ENCODE assay signal across 16 cellular contexts in genomic region chr11:46299425-46300067, GRCh38. TPM values are rescaled to one million over a fixed set of nuclear protein-coding genes. Genes with fewer than 3 reads are reported as not detected.
DNase-seq lines count a peak whose midpoint lies in the region; ATAC-seq and TF ChIP-seq lines count a peak whose summit lies in the region.
"Had no signal": no experiment of that assay in that cellular context is flagged by ENCODE, and none has a peak within 500 bp of the region (broad histone marks: within the 10 kb centered on the region; RNA-seq: fewer than 3 reads in every experiment).

No MANE protein-coding gene starts in this region.

- peaks cover 22 to 24% of the 10 kb centered on the region in 2 donors for H3K4me1 ChIP-seq in thyroid gland

- H3K9me3 ChIP-seq in thyroid gland = no peaks in the 10 kb centered on the region
- H3K9me3 ChIP-seq: neutrophil had no signal

- DNase-seq in AG04449 (ENCODE audit: low read depth, low spot score) = no peak
- peak; percentile 54 for DNase-seq in H7
- DNase-seq in kidney epithelial cell (ENCODE audit: low read depth) = no peak
- no peak for DNase-seq in activated CD4-positive, alpha-beta T cell treated with anti-CD3 and anti-CD28 coated beads, Interleukin-2, amount 50 U/mL, for 48 hours
- no peak for DNase-seq in activated CD4-positive, alpha-beta T cell treated with anti-CD3 and anti-CD28 coated beads, Interleukin-2, amount 50 U/mL, for 1 hour
- no peak for DNase-seq in thyroid gland
- DNase-seq: activated naive CD4-positive, alpha-beta T cell treated with Interleukin-2 at 50 U/mL for 16 hours; effector CD8-positive, alpha-beta T cell; NCI-H1048; NCI-H2171; stimulated activated naive CD4-positive, alpha-beta T cell had no signal

- CTCF ChIA-PET in AG04449 (lab: Yijun Ruan, JAX) = interaction anchor here (1.0 to 7.3 kb wide), 7 partner anchors 8 to 59 kb away, joined by 3 to 167 read pairs (median 20); no protein-coding TSS in a partner anchor

- TF ChIP-seq POLR2A in thyroid gland (IDR thresholded peaks at IDR 0.05) = no peak

- H3K27me3 ChIP-seq in H7 (ENCODE audit: control insufficient read depth, insufficient read depth, low read length) = no peaks in the 10 kb centered on the region
- H3K27me3 ChIP-seq in kidney epithelial cell (ENCODE audit: control insufficient read depth, insufficient read depth, low read length) = no peaks in the 10 kb centered on the region
- no peaks in the 10 kb centered on the region for H3K27me3 ChIP-seq in thyroid gland

- intact Hi-C loops in thyroid gland (cut with DNase I) = no loop called here

- no peak overlapping the region for H3K27ac ChIP-seq in thyroid gland
- H3K27ac ChIP-seq: neutrophil, VCaP had no signal

- peak overlapping the region; percentile 1; the same call in 1 of the 2 replicates for H3K4me3 ChIP-seq in AG04449 (ENCODE audit: low read depth, low read length)
- H3K4me3 ChIP-seq in H7 (ENCODE audit: insufficient read depth, low read depth, low read length) = no peak overlapping the region
- peak overlapping the region; percentile 26 for H3K4me3 ChIP-seq in WI38 (ENCODE audit: low read depth, low read length)
- H3K4me3 ChIP-seq in kidney epithelial cell (ENCODE audit: low read depth, low read length) = no peak overlapping the region
- H3K4me3 ChIP-seq in thyroid gland (replicated peaks in 1 of 3) = no peak overlapping the region
- H3K4me3 ChIP-seq: lung had no signal

- ATAC-seq in GM18519 (IDR thresholded peaks at IDR 0.05; ENCODE audit: low FRiP score, unreplicated experiment) = no peak

- 68 to 88% methylated on average over 6 of the region's 6 CpGs for WGBS in thyroid gland, 2 donors

- no peaks in the 10 kb centered on the region; the same call in none of the 2 replicates for H3K36me3 ChIP-seq in H7 (replicated peaks; ENCODE audit: control insufficient read depth, insufficient read depth, low read length)
- H3K36me3 ChIP-seq in kidney epithelial cell (ENCODE audit: control insufficient read depth, insufficient read depth, low read length) = no peaks in the 10 kb centered on the region
- H3K36me3 ChIP-seq in thyroid gland = no peaks in the 10 kb centered on the region
- H3K36me3 ChIP-seq: neutrophil had no signal

- POLR2A ChIA-PET in AG04449 (lab: Yijun Ruan, JAX) = interaction anchor here (0.9 to 1.6 kb wide), 3 partner anchors 22 to 62 kb away, joined by 3 to 6 read pairs (median 3); partner anchors contain the start of gene CREB3L1

- TF ChIP-seq CTCF in AG04449 (IDR thresholded peaks at IDR 0.05; ENCODE audit: insufficient read depth, low read length, missing control alignments) (no peak), WI38 (IDR thresholded peaks at IDR 0.05; ENCODE audit: low read depth, low read length) (no peak), kidney epithelial cell (IDR thresholded peaks at IDR 0.05; ENCODE audit: insufficient read depth, low read length, poor library complexity, severe bottlenecking) (peak; percentile 11), thyroid gland (IDR thresholded peaks at IDR 0.05) (no peak)

RNA-seq across cellular contexts. Expression of gene CREB3L1, which starts 22.1 kb away (rescaled TPM):
- 1.6 and 5.0 TPM in 2 replicates for total RNA-seq in H7 (2014; rRNA removed; shearing (Covaris generic))
- total RNA-seq in kidney epithelial cell = 3.2 and 4.5 TPM in 2 replicates
- 1 to 10 TPM in 3 of 4 donors, under 1 TPM in 1; 0.88 to 3.1 (median 2.1) TPM for total RNA-seq in thyroid gland

RNA-seq across cellular contexts. Expression of gene DGKZ, which starts 47.7 kb away (rescaled TPM):
- total RNA-seq in H7 (2014; rRNA removed; shearing (Covaris generic)) = 80.8 and 109 TPM in 2 replicates
- total RNA-seq in kidney epithelial cell (69.6 and 95.7 TPM in 2 replicates), thyroid gland (10 to 100 TPM; 29.7 to 53.5 (median 41.8) TPM)

Comparison
In these comparisons a context has a peak if more than half of its experiments do, and no peak if none do; other contexts are left out.
1. H3K4me3 ChIP-seq: peak in AG04449 (single experiment) and WI38 (single experiment); none in H7 (single experiment), kidney epithelial cell (single experiment) and thyroid gland (0 of 3).